In genomic region chrY:7040659-7041058, GRCh38 we compare ENCODE assay signal across 33 cellular contexts.
"Had no signal": no experiment of that assay in that cellular context is flagged by ENCODE, and none has a peak within 500 bp of the region (broad histone marks: within the 10 kb centered on the region; RNA-seq: fewer than 3 reads in every experiment).

No MANE protein-coding gene starts in this region.

- H3K27me3 Mint-ChIP-seq: activated CD4-positive, alpha-beta T cell treated with anti-CD3 and anti-CD28 coated beads, Interleukin-2, amount 10 ng/mL, durations not matched to agents 24 days and 14 days; activated naive CD4-positive, alpha-beta T cell treated with anti-CD3 and anti-CD28 coated beads, Interleukin-2, amount 50 U/mL, for 24 hours; activated naive CD8-positive, alpha-beta T cell treated with anti-CD3 and anti-CD28 coated beads, Interleukin-2, amount 10 ng/mL, durations not matched to agents 7 days and 5 days; IgD-negative memory B cell had no signal

- ATAC-seq: activated T-helper 17 cell treated with anti-CD3 and anti-CD28 coated beads, Interleukin-2, amount 50 U/mL, for 72 hours; Panc1 had no signal

- H3K27ac Mint-ChIP-seq: activated CD4-positive, alpha-beta T cell treated with anti-CD3 and anti-CD28 coated beads, Interleukin-2, amount 10 ng/mL, durations not matched to agents 24 days and 14 days; activated naive CD8-positive, alpha-beta T cell treated with anti-CD3 and anti-CD28 coated beads, Interleukin-2, amount 10 ng/mL, durations not matched to agents 7 days and 5 days; activated T-cell treated with anti-CD3 and anti-CD28 coated beads, Interleukin-2, amount 50 U/mL, for 72 hours; activated T-helper 17 cell treated with anti-CD3 and anti-CD28 coated beads, Interleukin-2, amount 50 U/mL, for 72 hours; IgD-negative memory B cell; T-helper 1 cell treated with Interleukin-12 subunit alpha and Interleukin-12 subunit beta and Interleukin-4 antibody, amounts not matched to agents 30 μg/mL and 1 μg/mL, for 36 hours; T-helper 2 cell treated with Interferon-gamma antibody and Interleukin-4, amounts not matched to agents 5 μg/mL and 100 μg/mL, for 36 hours had no signal

- H3K36me3 Mint-ChIP-seq: activated naive CD4-positive, alpha-beta T cell treated with anti-CD3 and anti-CD28 coated beads, Interleukin-2, amount 50 U/mL, for 24 hours; activated naive CD8-positive, alpha-beta T cell treated with anti-CD3 and anti-CD28 coated beads, Interleukin-2, amount 10 ng/mL, durations not matched to agents 7 days and 5 days; IgD-negative memory B cell had no signal

- H3K27ac ChIP-seq: ascending aorta, cardiac muscle cell, SJCRH30, SK-N-MC had no signal

- H3K4me3 ChIP-seq: ascending aorta, cardiac muscle cell, MG63, SJCRH30, SK-N-MC had no signal

- DNase-seq: activated CD4-positive, alpha-beta T cell treated with anti-CD3 and anti-CD28 coated beads, Interleukin-2, amount 10 ng/mL, durations not matched to agents 24 days and 14 days; activated CD4-positive, alpha-beta T cell treated with anti-CD3 and anti-CD28 coated beads, Interleukin-2, amount 50 U/mL, for 4 hours; activated gamma-delta T cell; activated naive CD4-positive, alpha-beta T cell treated with Interleukin-2 at 50 U/mL for 16 hours; activated naive CD8-positive, alpha-beta T cell treated with anti-CD3 and anti-CD28 coated beads, Interleukin-2, amount 10 ng/mL, durations not matched to agents 7 days and 5 days; activated T-cell treated with anti-CD3 and anti-CD28 coated beads, Interleukin-2, amount 50 U/mL, for 1 hour; activated T-cell treated with anti-CD3 and anti-CD28 coated beads, Interleukin-2, amount 50 U/mL, for 72 hours; amygdala; cerebellar nuclear complex; Karpas-422; KBM-7; MG63; NCI-H1048; NCI-H1105 treated with DMSO at 0.1 percent for 48 hours; NCI-H1436; NCI-H1694; NCI-H2029; NCI-H2171; NCI-H510A; NCI-H526; NCI-H748 treated with DMSO at 0.1 percent for 48 hours; OCI-M1; SHP77; SJCRH30 had no signal

- H3K4me1 ChIP-seq: ascending aorta, SJCRH30 had no signal

- H3K4me1 Mint-ChIP-seq: activated CD4-positive, alpha-beta T cell treated with anti-CD3 and anti-CD28 coated beads, Interleukin-2, amount 10 ng/mL, durations not matched to agents 24 days and 14 days; activated naive CD4-positive, alpha-beta T cell treated with anti-CD3 and anti-CD28 coated beads, Interleukin-2, amount 50 U/mL, for 24 hours; activated naive CD8-positive, alpha-beta T cell treated with anti-CD3 and anti-CD28 coated beads, Interleukin-2, amount 10 ng/mL, durations not matched to agents 7 days and 5 days; activated T-helper 17 cell treated with anti-CD3 and anti-CD28 coated beads, Interleukin-2, amount 50 U/mL, for 72 hours; IgD-negative memory B cell had no signal

- H3K4me3 Mint-ChIP-seq: activated CD4-positive, alpha-beta T cell treated with anti-CD3 and anti-CD28 coated beads, Interleukin-2, amount 10 ng/mL, durations not matched to agents 24 days and 14 days; activated naive CD4-positive, alpha-beta T cell treated with anti-CD3 and anti-CD28 coated beads, Interleukin-2, amount 50 U/mL, for 24 hours; activated naive CD8-positive, alpha-beta T cell treated with anti-CD3 and anti-CD28 coated beads, Interleukin-2, amount 10 ng/mL, durations not matched to agents 7 days and 5 days; activated T-cell treated with anti-CD3 and anti-CD28 coated beads, Interleukin-2, amount 50 U/mL, for 72 hours; activated T-helper 17 cell treated with anti-CD3 and anti-CD28 coated beads, Interleukin-2, amount 50 U/mL, for 72 hours; IgD-negative memory B cell; T-helper 1 cell treated with Interleukin-12 subunit alpha and Interleukin-12 subunit beta and Interleukin-4 antibody, amounts not matched to agents 30 μg/mL and 1 μg/mL, for 36 hours; T-helper 2 cell treated with Interferon-gamma antibody and Interleukin-4, amounts not matched to agents 5 μg/mL and 100 μg/mL, for 36 hours had no signal

- H3K9me3 ChIP-seq: ascending aorta, MG63, SJCRH30 had no signal

- H3K36me3 ChIP-seq: ascending aorta, cardiac muscle cell, MG63, SJCRH30 had no signal

- H3K9me3 Mint-ChIP-seq: activated CD4-positive, alpha-beta T cell treated with anti-CD3 and anti-CD28 coated beads, Interleukin-2, amount 10 ng/mL, durations not matched to agents 24 days and 14 days; activated naive CD4-positive, alpha-beta T cell treated with anti-CD3 and anti-CD28 coated beads, Interleukin-2, amount 50 U/mL, for 24 hours; activated naive CD8-positive, alpha-beta T cell treated with anti-CD3 and anti-CD28 coated beads, Interleukin-2, amount 10 ng/mL, durations not matched to agents 7 days and 5 days; activated T-cell treated with anti-CD3 and anti-CD28 coated beads, Interleukin-2, amount 50 U/mL, for 72 hours; activated T-helper 17 cell treated with anti-CD3 and anti-CD28 coated beads, Interleukin-2, amount 50 U/mL, for 72 hours; IgD-negative memory B cell; T-helper 1 cell treated with Interleukin-12 subunit alpha and Interleukin-12 subunit beta and Interleukin-4 antibody, amounts not matched to agents 30 μg/mL and 1 μg/mL, for 36 hours; T-helper 2 cell treated with Interferon-gamma antibody and Interleukin-4, amounts not matched to agents 5 μg/mL and 100 μg/mL, for 36 hours had no signal

- H3K27me3 ChIP-seq: ascending aorta, cardiac muscle cell, MG63, SJCRH30 had no signal
